8 cellular contexts compared by ENCODE assay signal in the genomic region with DNA sequence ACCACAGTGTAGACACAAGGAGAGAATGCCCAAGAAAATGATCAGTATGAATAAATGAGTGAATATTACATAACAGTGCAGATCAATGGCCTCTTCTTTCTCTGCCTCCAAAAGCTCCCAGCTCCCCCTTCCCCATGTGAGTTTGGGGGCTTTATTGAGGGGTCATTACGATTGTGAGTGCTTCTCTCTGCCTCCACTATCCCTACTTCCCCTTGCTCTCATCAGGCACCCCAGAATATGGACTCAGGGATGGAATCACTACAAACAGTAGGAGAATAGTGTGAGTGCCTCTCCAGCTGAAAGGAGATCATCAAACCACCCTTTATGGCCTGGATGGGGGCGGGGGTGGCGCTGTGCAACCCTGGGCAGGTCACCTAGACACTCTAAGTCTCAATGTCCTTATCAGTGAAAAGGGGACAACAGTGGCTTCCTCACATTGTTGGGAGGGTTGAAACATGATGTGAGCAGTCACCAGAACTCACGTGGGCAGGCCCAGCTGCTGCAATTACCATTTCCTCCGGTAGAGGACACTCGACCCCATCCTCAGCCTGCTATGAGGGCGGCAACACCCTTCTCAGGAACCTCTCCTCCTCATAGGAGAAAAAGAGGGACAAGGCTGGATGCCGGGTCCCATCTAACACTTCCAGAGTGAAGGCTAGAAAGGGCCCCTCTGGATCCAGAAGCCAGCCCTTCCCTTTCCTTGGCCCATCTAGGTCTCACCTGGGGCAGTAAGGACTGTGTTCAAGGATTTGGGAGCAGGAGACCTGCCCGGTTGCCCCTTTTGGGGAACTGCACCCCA. TPM values are rescaled to one million over a fixed set of nuclear protein-coding genes. Genes with fewer than 3 reads are reported as not detected.
DNase-seq lines count a peak whose midpoint lies in the region; ATAC-seq and TF ChIP-seq lines count a peak whose summit lies in the region.

No MANE protein-coding gene starts in this region.

- ATAC-seq in left ventricle myocardium superior, result peak; percentile 78
- ATAC-seq in GM18511 (IDR thresholded peaks at IDR 0.05; ENCODE audit: unreplicated experiment), result no peak

- DNase-seq in AG08395 (ENCODE audit: low spot score) (peak; percentile 94), GM19238 (ENCODE audit: insufficient read length, low spot score) (peak; percentile 70), NCI-H187 (lab: John Stamatoyannopoulos, UW) (peak; percentile 21 to 39), T-helper 2 cell (peak; percentile 41 to 76 (median 58)), amygdala (lab: John Stamatoyannopoulos, UW) (peak in 53 of 56 donors; percentile 24 to 89 (median 68)), left ventricle myocardium superior (peak; percentile 86), retinal pigment epithelial cell (ENCODE audit: low read depth) (peak; percentile 30)

- H3K4me3 ChIP-seq in retinal pigment epithelial cell (ENCODE audit: low read length), result no peak overlapping the region

- TF ChIP-seq CTCF in retinal pigment epithelial cell (conservative IDR thresholded peaks at IDR 0.05; ENCODE audit: low read depth, low read length), result peak; percentile 96

- intact Hi-C loops in left ventricle myocardium superior (cut with micrococcal nuclease), result no loop called here

RNA-seq across cellular contexts. Expression of gene EPOP, which starts 2.1 kb away (rescaled TPM):
- 0.57 TPM for total RNA-seq in left ventricle myocardium superior

RNA-seq across cellular contexts. Expression of gene MLLT6, which starts 28.2 kb away (rescaled TPM):
- total RNA-seq in left ventricle myocardium superior, result 88.0 TPM

RNA-seq across cellular contexts. Expression of gene CISD3, which starts 53.2 kb away (rescaled TPM):
- total RNA-seq in left ventricle myocardium superior, result 87.9 TPM

Comparison
In these comparisons a context has a peak if more than half of its experiments do, and no peak if none do; other contexts are left out.
1. DNase-seq: peak in every context shown above with its lines; median percentile 94 in AG08395; 86 in left ventricle myocardium superior; 70 in GM19238; 68 in amygdala; 58 in T-helper 2 cell; 30 in NCI-H187; 30 in retinal pigment epithelial cell.